1 cellular context compared by ENCODE assay signal in the genomic region with DNA sequence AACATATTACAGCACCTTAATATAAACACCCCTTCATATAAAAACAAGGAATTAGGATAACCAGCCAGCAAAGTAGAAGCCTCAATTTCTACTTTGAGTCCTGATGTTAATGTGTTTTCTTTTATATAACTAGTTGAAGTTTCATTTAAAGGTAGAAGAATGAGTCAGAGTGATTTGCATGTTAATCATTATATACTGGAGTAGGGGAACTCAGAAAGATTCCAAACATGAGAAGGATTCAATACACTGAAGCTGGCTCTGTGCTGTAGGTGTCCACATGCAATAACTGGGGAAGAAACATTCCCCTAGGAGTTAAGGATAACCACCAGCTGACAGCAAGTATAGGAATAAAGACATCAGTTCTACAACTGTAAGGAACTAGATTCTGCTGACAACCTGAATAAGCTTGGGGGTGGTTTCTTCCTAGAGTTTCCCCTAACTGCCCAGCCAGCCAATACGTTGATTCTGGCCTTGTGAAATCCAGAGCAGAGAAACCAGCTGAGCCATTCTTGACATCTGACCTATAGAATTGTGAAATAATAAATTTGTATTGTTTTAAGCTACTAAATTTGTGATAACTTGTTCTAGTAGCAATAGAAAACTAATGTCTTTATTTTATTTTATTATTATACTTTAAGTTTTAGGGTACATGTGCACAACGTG.
TF ChIP-seq lines count a peak whose summit lies in the region.

No MANE protein-coding gene starts in this region.

TF ChIP-seq in SK-N-SH, 30 proteins besides CTCF, POLR2A, EP300 and RAD21 (continued from another document):
- TF ChIP-seq, protein P1, sequence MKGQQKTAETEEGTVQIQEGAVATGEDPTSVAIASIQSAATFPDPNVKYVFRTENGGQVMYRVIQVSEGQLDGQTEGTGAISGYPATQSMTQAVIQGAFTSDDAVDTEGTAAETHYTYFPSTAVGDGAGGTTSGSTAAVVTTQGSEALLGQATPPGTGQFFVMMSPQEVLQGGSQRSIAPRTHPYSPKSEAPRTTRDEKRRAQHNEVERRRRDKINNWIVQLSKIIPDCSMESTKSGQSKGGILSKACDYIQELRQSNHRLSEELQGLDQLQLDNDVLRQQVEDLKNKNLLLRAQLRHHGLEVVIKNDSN (IDR thresholded peaks at IDR 0.05; ENCODE audit: borderline replicate concordance, low read depth): no peak
- no peak for TF ChIP-seq RXRA (IDR thresholded peaks at IDR 0.05; ENCODE audit: borderline replicate concordance, low read depth)
- TF ChIP-seq, protein P2, sequence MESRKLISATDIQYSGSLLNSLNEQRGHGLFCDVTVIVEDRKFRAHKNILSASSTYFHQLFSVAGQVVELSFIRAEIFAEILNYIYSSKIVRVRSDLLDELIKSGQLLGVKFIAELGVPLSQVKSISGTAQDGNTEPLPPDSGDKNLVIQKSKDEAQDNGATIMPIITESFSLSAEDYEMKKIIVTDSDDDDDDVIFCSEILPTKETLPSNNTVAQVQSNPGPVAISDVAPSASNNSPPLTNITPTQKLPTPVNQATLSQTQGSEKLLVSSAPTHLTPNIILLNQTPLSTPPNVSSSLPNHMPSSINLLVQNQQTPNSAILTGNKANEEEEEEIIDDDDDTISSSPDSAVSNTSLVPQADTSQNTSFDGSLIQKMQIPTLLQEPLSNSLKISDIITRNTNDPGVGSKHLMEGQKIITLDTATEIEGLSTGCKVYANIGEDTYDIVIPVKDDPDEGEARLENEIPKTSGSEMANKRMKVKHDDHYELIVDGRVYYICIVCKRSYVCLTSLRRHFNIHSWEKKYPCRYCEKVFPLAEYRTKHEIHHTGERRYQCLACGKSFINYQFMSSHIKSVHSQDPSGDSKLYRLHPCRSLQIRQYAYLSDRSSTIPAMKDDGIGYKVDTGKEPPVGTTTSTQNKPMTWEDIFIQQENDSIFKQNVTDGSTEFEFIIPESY (IDR thresholded peaks at IDR 0.05; ENCODE audit: borderline replicate concordance, low read depth): no peak
